Comparison of ENCODE assay signal across 8 cellular contexts in the genomic region with DNA sequence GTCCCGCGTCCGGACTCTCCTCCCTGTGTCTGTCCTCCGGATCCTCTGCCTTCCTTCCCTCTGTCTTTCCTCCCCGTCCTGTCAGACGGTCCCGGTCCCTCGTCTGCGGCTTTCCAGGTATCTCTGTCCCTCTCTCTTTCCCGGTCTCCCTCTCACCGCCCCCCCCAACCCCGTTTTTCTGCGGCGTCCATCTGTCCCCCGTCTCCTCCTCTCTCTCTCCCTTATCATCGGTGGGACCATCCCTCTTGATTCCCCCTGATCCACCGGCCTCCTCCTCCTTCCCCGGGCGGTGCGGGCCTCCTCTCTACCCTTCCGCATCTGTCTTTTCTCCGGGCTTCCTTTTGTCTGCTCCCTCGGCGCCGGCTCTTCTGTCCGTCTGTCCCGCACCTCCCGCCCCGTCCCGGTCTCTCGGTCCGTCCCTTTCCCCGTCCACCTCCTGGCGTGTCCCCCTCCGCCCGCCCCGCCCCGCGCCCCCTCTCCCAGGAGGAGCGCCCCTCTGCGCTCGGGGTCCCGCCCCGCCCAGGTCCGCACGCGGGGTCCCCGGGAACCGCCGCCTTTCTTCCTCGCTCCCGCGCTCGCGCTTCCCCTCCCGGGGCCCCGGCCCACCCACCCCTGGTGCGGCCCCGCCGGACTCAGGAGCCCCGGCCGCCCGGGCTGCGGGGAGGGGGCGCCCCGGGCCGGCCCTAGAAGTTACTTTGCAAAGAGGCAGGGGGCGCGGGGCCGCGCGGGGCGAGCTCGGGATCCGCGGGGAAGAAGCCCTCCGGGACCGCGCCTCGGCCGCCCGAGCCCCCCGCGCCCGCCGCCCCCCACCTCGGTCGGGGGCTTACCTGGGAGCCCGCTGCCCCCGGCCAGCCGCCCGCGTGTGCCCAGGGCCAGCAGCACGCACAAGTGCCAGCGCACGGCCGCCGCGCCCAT. TPM values are rescaled to one million over a fixed set of nuclear protein-coding genes. Genes with fewer than 3 reads are reported as not detected.
DNase-seq lines count a peak whose midpoint lies in the region; ATAC-seq, FAIRE-seq and TF ChIP-seq lines count a peak whose summit lies in the region.
"Had no signal": no experiment of that assay in that cellular context is flagged by ENCODE, and none has a peak within 500 bp of the region (broad histone marks: within the 10 kb centered on the region; RNA-seq: fewer than 3 reads in every experiment).

No MANE protein-coding gene starts in this region.

- FAIRE-seq in H54 (lab: Jason Lieb, UNC) = no peak

- H3K4me3 ChIP-seq in H7 (ENCODE audit: insufficient read depth, low read depth, low read length) = peak overlapping the region; percentile 35
- H3K4me3 ChIP-seq in RWPE2 (ENCODE audit: severe bottlenecking) = peak overlapping the region; percentile 7
- H3K4me3 ChIP-seq in iPS-18a (ENCODE audit: low read length) = peak overlapping the region; percentile 32
- peak overlapping the region; percentile 12 to 70 (median 36) for H3K4me3 ChIP-seq in spleen

- 3 to 9% (median 4%) methylated on average over 50 to 99 of the region's 99 CpGs for WGBS in spleen, 5 donors

- intact Hi-C loops in spleen (cut with DNase I; ENCODE audit: low total_unique reads) = no loop called here

- H3K36me3 ChIP-seq in H7 (replicated peaks; ENCODE audit: control insufficient read depth, insufficient read depth, low read length) = no peaks in the 10 kb centered on the region
- H3K36me3 ChIP-seq in RWPE2 (ENCODE audit: low read depth) = no peaks in the 10 kb centered on the region
- H3K36me3 ChIP-seq in iPS-18a (ENCODE audit: control insufficient read depth, low read depth, low read length) = no peaks in the 10 kb centered on the region
- no peaks in the 10 kb centered on the region for H3K36me3 ChIP-seq in spleen
- H3K36me3 ChIP-seq: neutrophil had no signal

- DNase-seq in H7 (peak; percentile 79), RWPE2 (ENCODE audit: low spot score) (no peak), spleen (peak; percentile 54), H54 (ENCODE audit: insufficient read length, low spot score) (no peak), NCI-H1092 (lab: John Stamatoyannopoulos, UW) (no peak)

- H3K9me3 ChIP-seq in RWPE2 (ENCODE audit: severe bottlenecking) (no peaks in the 10 kb centered on the region), iPS-18a (ENCODE audit: control insufficient read depth, low read depth, low read length) (no peaks in the 10 kb centered on the region), spleen (no peaks in the 10 kb centered on the region)
- H3K9me3 ChIP-seq: neutrophil had no signal

- H3K4me1 ChIP-seq in RWPE2 (ENCODE audit: insufficient read depth, poor library complexity, severe bottlenecking) = no peaks in the 10 kb centered on the region
- no peaks in the 10 kb centered on the region for H3K4me1 ChIP-seq in iPS-18a (ENCODE audit: control insufficient read depth, low read depth, low read length)
- peaks cover 0 to 47% (median 31%) of the 10 kb centered on the region in 6 donors for H3K4me1 ChIP-seq in spleen

- TF ChIP-seq CTCF in RWPE2 (IDR thresholded peaks at IDR 0.05; ENCODE audit: poor library complexity, severe bottlenecking) (no peak), spleen (IDR thresholded peaks at IDR 0.05 in 8 of 11, conservative IDR thresholded peaks at IDR 0.05 in 3 of 11) (no peak)

- peaks cover 37% of the 10 kb centered on the region for H3K27me3 ChIP-seq in H7 (ENCODE audit: control insufficient read depth, insufficient read depth, low read length)
- H3K27me3 ChIP-seq in RWPE2 (ENCODE audit: insufficient read depth, poor library complexity, severe bottlenecking) = peaks cover 62% of the 10 kb centered on the region
- H3K27me3 ChIP-seq in iPS-18a (ENCODE audit: control insufficient read depth, insufficient read depth, low read length) = peaks cover 48% of the 10 kb centered on the region
- H3K27me3 ChIP-seq in spleen (replicated peaks in 1 of 7) = peaks cover 0 to 92% (median 37%) of the 10 kb centered on the region in 7 donors

- ATAC-seq in RWPE2 (ENCODE audit: low read depth) = no peak
- no peak for ATAC-seq in HG03039 (IDR thresholded peaks at IDR 0.05; ENCODE audit: unreplicated experiment)

- H3K9ac ChIP-seq in iPS-18a (ENCODE audit: low read length) = no peak overlapping the region

- no peak for TF ChIP-seq POLR2A in spleen (IDR thresholded peaks at IDR 0.05)
- TF ChIP-seq POLR2A in H54 (IDR thresholded peaks at IDR 0.05; ENCODE audit: low read depth, low read length) = no peak

- H3K27ac ChIP-seq in RWPE2 (ENCODE audit: poor library complexity, severe bottlenecking) = no peak overlapping the region
- no peak overlapping the region for H3K27ac ChIP-seq in iPS-18a (ENCODE audit: low read length)
- H3K27ac ChIP-seq in spleen = no peak overlapping the region
- H3K27ac ChIP-seq: neutrophil had no signal

RNA-seq across cellular contexts. Expression of a gene that starts 0.6 kb away (rescaled TPM):
- 0.45 and 0.89 TPM in 2 replicates for total RNA-seq in H7 (2014; rRNA removed; shearing (Covaris generic))
- 10 to 100 TPM; 12.5 to 43.5 (median 20.3) TPM for total RNA-seq in spleen
- 1 to 10 TPM in 2 of 3 donors, under 1 TPM in 1; 0.46 to 3.0 (median 2.0) TPM for polyA plus RNA-seq in spleen

Comparison
In these comparisons a context has a peak if more than half of its experiments do, and no peak if none do; other contexts are left out.
1. DNase-seq: peak in H7 (single experiment) and spleen (single experiment); none in RWPE2 (single experiment), H54 (single experiment) and NCI-H1092 (single experiment).
2. Peak in every context shown above with its lines, with median percentiles within 50 percentile points of each other: H3K4me3 ChIP-seq.